Comparison of ENCODE assay signal across 20 cellular contexts in the genomic region with DNA sequence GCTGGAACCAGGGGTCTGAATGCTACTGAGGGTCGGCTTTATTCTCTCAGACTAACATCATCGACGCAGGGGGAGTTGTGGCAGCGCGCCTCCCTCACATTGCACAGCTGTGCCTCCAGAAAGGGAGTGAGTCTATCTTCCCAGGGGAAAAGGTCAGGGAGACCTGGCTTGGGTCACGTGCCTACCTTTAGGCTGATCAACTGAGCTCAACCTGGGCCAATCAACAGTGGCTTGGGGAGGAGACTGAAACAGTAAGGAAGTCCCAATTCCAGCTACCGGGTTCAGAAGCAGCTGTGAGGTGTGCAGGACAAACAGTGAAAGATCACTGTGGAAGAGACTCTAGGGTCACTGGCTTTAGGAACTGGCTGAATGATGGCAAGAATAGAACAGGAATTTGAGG. TPM values are rescaled to one million over a fixed set of nuclear protein-coding genes. Genes with fewer than 3 reads are reported as not detected.
DNase-seq lines count a peak whose midpoint lies in the region; ATAC-seq, FAIRE-seq and TF ChIP-seq lines count a peak whose summit lies in the region.
"Had no signal": no experiment of that assay in that cellular context is flagged by ENCODE, and none has a peak within 500 bp of the region (broad histone marks: within the 10 kb centered on the region; RNA-seq: fewer than 3 reads in every experiment).

No MANE protein-coding gene starts in this region.

- no peaks in the 10 kb centered on the region; the same call in 1 of the 2 replicates for H3K27me3 Mint-ChIP-seq in WTC11 (ENCODE audit: low read depth)
- H3K27me3 Mint-ChIP-seq: activated naive CD8-positive, alpha-beta T cell treated with anti-CD3 and anti-CD28 coated beads, Interleukin-2, amount 50 U/mL, for 24 hours; stimulated activated naive CD8-positive, alpha-beta T cell treated with anti-CD3 and anti-CD28 coated beads, Interleukin-15, amount 100 ng/mL, for 72 hours had no signal

- TF ChIP-seq EP300 in HepG2 (IDR thresholded peaks at IDR 0.05; ENCODE audit: low read depth in 2 of 2, low read length in 2 of 2) (no peak), HepG2 (CRISPR knock-in tag; IDR thresholded peaks at IDR 0.05; ENCODE audit: borderline replicate concordance) (no peak)

- peak overlapping the region; percentile 50 for H3K9ac ChIP-seq in HepG2 (ENCODE audit: insufficient read depth, low read depth, low read length)

- H3K27me3 ChIP-seq in HepG2 (ENCODE audit: control insufficient read depth in 1 of 2, insufficient read depth in 2 of 2, low read length in 2 of 2): no peaks in the 10 kb centered on the region
- H3K27me3 ChIP-seq: heart left ventricle, neutrophil had no signal

- H3K4me1 Mint-ChIP-seq in WTC11: peaks cover 15% of the 10 kb centered on the region

- peaks cover 22% of the 10 kb centered on the region for H3K79me2 ChIP-seq in HepG2 (ENCODE audit: insufficient read depth, low read length)

- in situ Hi-C loops in HepG2 (cut with HindIII; ENCODE audit: extremely low pct_ligation_motif_present, low pct_unique_long_range_greater_than_20kb): no loop called here

- H3K36me3 Mint-ChIP-seq in WTC11: peaks cover 8% of the 10 kb centered on the region

- H3K4me2 ChIP-seq in HepG2 (ENCODE audit: low read depth, low read length): peak overlapping the region; percentile 87
- H3K4me2 ChIP-seq: A549, PC-9 had no signal

- intact Hi-C loops in Right ventricle myocardium superior (cut with DNase I) (no loop called here), left ventricle myocardium superior (cut with micrococcal nuclease) (no loop called here), HepG2 (cut with micrococcal nuclease; ENCODE audit: unreplicated experiment) (loop anchor here (1.0 kb wide), 1 partner anchor 13 kb away; no protein-coding TSS in a partner anchor)

- POLR2A ChIA-PET in WTC11 (lab: Charles Lee): interaction anchor here (0.7 kb wide), 1 partner anchor 14 kb away, joined by 4 read pairs; no protein-coding TSS in a partner anchor
- POLR2A ChIA-PET in HepG2 (lab: Yijun Ruan, JAX): interaction anchor here (0.6 to 3.5 kb wide), 6 partner anchors 11 to 385 kb away, joined by 3 to 35 read pairs (median 9); partner anchors contain the start of genes HSDL2, INIP and SNX30

- CTCF ChIA-PET in WTC11 (lab: Charles Lee) (interaction anchor here (0.5 to 1.7 kb wide), 8 partner anchors 20 to 551 kb away, joined by 3 to 9 read pairs (median 4); partner anchors contain the start of gene INIP), HepG2 (lab: Yijun Ruan, JAX; ENCODE audit: low intra/inter-chr PET ratio, low total read pairs) (no interaction called here)

- peak; percentile 69 to 78 for TF ChIP-seq POLR2A in HepG2 (IDR thresholded peaks at IDR 0.05; ENCODE audit: insufficient read depth in 1 of 2, low read depth in 2 of 2, low read length in 2 of 2)

- H2AFZ ChIP-seq in HepG2 (ENCODE audit: low read length): no peak overlapping the region
- H2AFZ ChIP-seq: PC-9 had no signal

- H4K20me1 ChIP-seq in HepG2 (ENCODE audit: insufficient read depth, low read length): no peaks in the 10 kb centered on the region

- peaks cover 38% of the 10 kb centered on the region for H3K4me1 ChIP-seq in HepG2 (ENCODE audit: insufficient read depth, low read length)
- H3K4me1 ChIP-seq: A549 had no signal

- no peak for TF ChIP-seq RAD21 in HepG2 (CRISPR knock-in tag; IDR thresholded peaks at IDR 0.05)

- peak; percentile 15 for ATAC-seq in Right ventricle myocardium superior (ENCODE audit: poor library complexity)
- ATAC-seq in left ventricle myocardium superior: no peak
- peak; percentile 93 for ATAC-seq in WTC11
- peak; percentile 98 for ATAC-seq in HepG2
- ATAC-seq in HG03045 (IDR thresholded peaks at IDR 0.05; ENCODE audit: unreplicated experiment): no peak
- no peak for ATAC-seq in HG02970 (IDR thresholded peaks at IDR 0.05; ENCODE audit: low FRiP score, unreplicated experiment)
- no peak for ATAC-seq in HG03135 (IDR thresholded peaks at IDR 0.05; ENCODE audit: unreplicated experiment)
- ATAC-seq: A549; activated naive CD8-positive, alpha-beta T cell treated with anti-CD3 and anti-CD28 coated beads, Interleukin-2, amount 50 U/mL, for 24 hours; stimulated activated naive CD8-positive, alpha-beta T cell treated with anti-CD3 and anti-CD28 coated beads, Interleukin-15, amount 100 ng/mL, for 72 hours had no signal

- FAIRE-seq in HepG2 (lab: Jason Lieb, UNC): peak; percentile 100
- FAIRE-seq: A549, GM18507 had no signal

- H3K4me3 ChIP-seq in HepG2 (replicated peaks in 1 of 3; ENCODE audit: insufficient read depth in 1 of 3, low read depth in 2 of 3, low read length in 3 of 3): peak overlapping the region; percentile 32 to 63 (median 35); a peak in 5 of 6 replicates
- H3K4me3 ChIP-seq: A549, heart left ventricle, lower lobe of right lung, PC-9 had no signal

- no TSS peak for BruUV-seq in HepG2 (replicated peaks; lab: Mats Ljungman, UMichigan)

- H3K36me3 ChIP-seq in HepG2 (replicated peaks in 1 of 2; ENCODE audit: control insufficient read depth in 1 of 2, insufficient read depth in 2 of 2, low read length in 2 of 2): no peaks in the 10 kb centered on the region
- H3K36me3 ChIP-seq: heart left ventricle, lower lobe of right lung, neutrophil had no signal

- no peak for DNase-seq in Right ventricle myocardium superior
- no peak for DNase-seq in left ventricle myocardium superior
- DNase-seq in WTC11 (ENCODE audit: low spot score): peak; percentile 35
- DNase-seq in HepG2 (ENCODE audit: low spot score): peak; percentile 84
- DNase-seq in activated CD4-positive, CD25-positive, alpha-beta regulatory T cell (lab: John Stamatoyannopoulos, UW): no peak
- DNase-seq: activated naive CD8-positive, alpha-beta T cell treated with anti-CD3 and anti-CD28 coated beads, Interleukin-2, amount 50 U/mL, for 24 hours; activated T-cell treated with anti-CD3 and anti-CD28 coated beads for 4 hours; heart left ventricle; lower lobe of right lung; NCI-H1048; NCI-H446 treated with DMSO at 0.1 percent for 48 hours; PC-9; stimulated activated naive CD8-positive, alpha-beta T cell treated with anti-CD3 and anti-CD28 coated beads, Interleukin-15, amount 100 ng/mL, for 72 hours; T-helper 1 cell had no signal

- peaks cover 9% of the 10 kb centered on the region for H3K9me3 Mint-ChIP-seq in WTC11

- TF ChIP-seq CTCF in WTC11 (IDR thresholded peaks at IDR 0.05) (no peak), HepG2 (CRISPR knock-in tag; IDR thresholded peaks at IDR 0.05) (0 out of 2 replicates have a peak, but pooled peaks have one; percentile 11)

- H3K9me3 ChIP-seq in HepG2 (ENCODE audit: low read length): no peaks in the 10 kb centered on the region
- H3K9me3 ChIP-seq: A549, neutrophil had no signal

- H3K27ac Mint-ChIP-seq in WTC11: 0 out of 2 replicates have a peak overlapping the region, but pooled peaks have one; percentile 67
- H3K27ac Mint-ChIP-seq: activated naive CD8-positive, alpha-beta T cell treated with anti-CD3 and anti-CD28 coated beads, Interleukin-2, amount 50 U/mL, for 24 hours; stimulated activated naive CD8-positive, alpha-beta T cell treated with anti-CD3 and anti-CD28 coated beads, Interleukin-15, amount 100 ng/mL, for 72 hours had no signal

- peak overlapping the region; percentile 67 for H3K27ac ChIP-seq in HepG2 (ENCODE audit: extremely low read length, insufficient read depth, low read length)
- H3K27ac ChIP-seq: A549, heart left ventricle, lower lobe of right lung, neutrophil, PC-9 had no signal

- H3K4me3 Mint-ChIP-seq in WTC11: no peak overlapping the region
- H3K4me3 Mint-ChIP-seq: activated naive CD8-positive, alpha-beta T cell treated with anti-CD3 and anti-CD28 coated beads, Interleukin-2, amount 50 U/mL, for 24 hours; stimulated activated naive CD8-positive, alpha-beta T cell treated with anti-CD3 and anti-CD28 coated beads, Interleukin-15, amount 100 ng/mL, for 72 hours had no signal

- 0% methylated on average over 4 of the region's 7 CpGs for WGBS in HepG2 (ENCODE audit: low lambda C conversion rate)

RNA-seq across cellular contexts. Expression of gene SNX30, which starts 14.3 kb away (rescaled TPM):
- 4.5 TPM for total RNA-seq in Right ventricle myocardium superior
- 4.3 TPM for total RNA-seq in left ventricle myocardium superior
- 11.8 to 13.4 TPM (median 12.1 TPM) in 3 replicates for total RNA-seq in WTC11 (2021)
- total RNA-seq in HepG2 (2016; rRNA removed; fragmentation: Illumina TruSeq; extraction: Trizol): 12.4 and 18.9 TPM in 2 replicates
- 1.1 and 1.5 TPM in 2 replicates for total RNA-seq in HepG2 (2016; cell fraction: cytosol; rRNA removed; fragmentation: Illumina TruSeq; extraction: Trizol; ENCODE audit: low read depth)
- 12.6 and 18.4 TPM in 2 replicates for total RNA-seq in HepG2 (2016; cell fraction: insoluble cytoplasmic fraction; rRNA removed; fragmentation: Illumina TruSeq; extraction: Trizol)
- 5.4 and 5.7 TPM in 2 replicates for total RNA-seq in HepG2 (2016; cell fraction: membrane; rRNA removed; fragmentation: Illumina TruSeq; extraction: Trizol)
- 10.8 and 11.5 TPM in 2 replicates for total RNA-seq in HepG2 (2016; cell fraction: nucleus; rRNA removed; fragmentation: Illumina TruSeq; extraction: Trizol)
- polyA plus RNA-seq in HepG2 (2011; rRNA removed): 4.4 TPM in 2 replicates
- polyA plus RNA-seq in HepG2 (2011; cell fraction: cytosol; rRNA removed): 4.3 and 5.1 TPM in 2 replicates
- 4.9 and 6.3 TPM in 2 replicates for polyA plus RNA-seq in HepG2 (2011; cell fraction: nucleus; rRNA removed)
- polyA plus RNA-seq in HepG2 (2012): 6.1 and 6.8 TPM in 2 replicates
- polyA plus RNA-seq in HepG2 (2016; cell fraction: cytosol; fragmentation: Illumina TruSeq; extraction: Trizol; ENCODE audit: low read depth): 0.32 and 0.33 TPM in 2 replicates
- 11.2 and 11.4 TPM in 2 replicates for polyA plus RNA-seq in HepG2 (2016; cell fraction: insoluble cytoplasmic fraction; fragmentation: Illumina TruSeq; extraction: Trizol; ENCODE audit: low read depth)
- polyA plus RNA-seq in HepG2 (2016; cell fraction: membrane; fragmentation: Illumina TruSeq; extraction: Trizol; ENCODE audit: low read depth): 1.5 TPM in 2 replicates
- 7.7 and 8.6 TPM in 2 replicates for polyA plus RNA-seq in HepG2 (2016; cell fraction: nucleus; fragmentation: Illumina TruSeq; extraction: Trizol; ENCODE audit: insufficient read depth, low read depth)
- 5.0 and 13.7 TPM in 2 replicates for polyA minus RNA-seq in HepG2 (2011; rRNA and poly(A)+ RNA removed; ENCODE audit: low replicate concordance)
- polyA minus RNA-seq in HepG2 (2011; cell fraction: cytosol; rRNA and poly(A)+ RNA removed): 8.2 and 8.9 TPM in 2 replicates
- 11.2 and 12.4 TPM in 2 replicates for polyA minus RNA-seq in HepG2 (2011; cell fraction: nucleus; rRNA and poly(A)+ RNA removed)

RNA-seq across cellular contexts. Expression of gene INIP, which starts 46.9 kb away (rescaled TPM):
- 14.3 TPM for total RNA-seq in Right ventricle myocardium superior
- total RNA-seq in left ventricle myocardium superior: 15.1 TPM
- 16.0 to 19.1 TPM (median 16.7 TPM) in 3 replicates for total RNA-seq in WTC11 (2021)
- 28.6 and 42.0 TPM in 2 replicates for total RNA-seq in HepG2 (2016; rRNA removed; fragmentation: Illumina TruSeq; extraction: Trizol)
- total RNA-seq in HepG2 (2016; cell fraction: cytosol; rRNA removed; fragmentation: Illumina TruSeq; extraction: Trizol; ENCODE audit: low read depth): 5.6 and 7.9 TPM in 2 replicates
- total RNA-seq in HepG2 (2016; cell fraction: insoluble cytoplasmic fraction; rRNA removed; fragmentation: Illumina TruSeq; extraction: Trizol): 27.9 and 47.6 TPM in 2 replicates
- 14.2 and 16.6 TPM in 2 replicates for total RNA-seq in HepG2 (2016; cell fraction: membrane; rRNA removed; fragmentation: Illumina TruSeq; extraction: Trizol)
- 10.3 and 11.5 TPM in 2 replicates for total RNA-seq in HepG2 (2016; cell fraction: nucleus; rRNA removed; fragmentation: Illumina TruSeq; extraction: Trizol)
- 9.4 and 13.6 TPM in 2 replicates for polyA plus RNA-seq in HepG2 (2011; rRNA removed)
- polyA plus RNA-seq in HepG2 (2011; cell fraction: cytosol; rRNA removed): 5.2 and 7.7 TPM in 2 replicates
- polyA plus RNA-seq in HepG2 (2011; cell fraction: nucleus; rRNA removed): 1.6 and 1.7 TPM in 2 replicates
- 9.3 and 10.7 TPM in 2 replicates for polyA plus RNA-seq in HepG2 (2012)
- polyA plus RNA-seq in HepG2 (2016; cell fraction: cytosol; fragmentation: Illumina TruSeq; extraction: Trizol; ENCODE audit: low read depth): 5.3 and 8.1 TPM in 2 replicates
- polyA plus RNA-seq in HepG2 (2016; cell fraction: insoluble cytoplasmic fraction; fragmentation: Illumina TruSeq; extraction: Trizol; ENCODE audit: low read depth): 47.7 and 48.3 TPM in 2 replicates
- polyA plus RNA-seq in HepG2 (2016; cell fraction: membrane; fragmentation: Illumina TruSeq; extraction: Trizol; ENCODE audit: low read depth): 10.6 and 11.9 TPM in 2 replicates
- 16.8 and 18.8 TPM in 2 replicates for polyA plus RNA-seq in HepG2 (2016; cell fraction: nucleus; fragmentation: Illumina TruSeq; extraction: Trizol; ENCODE audit: insufficient read depth, low read depth)
- 9.8 and 17.0 TPM in 2 replicates for polyA minus RNA-seq in HepG2 (2011; rRNA and poly(A)+ RNA removed; ENCODE audit: low replicate concordance)
- polyA minus RNA-seq in HepG2 (2011; cell fraction: cytosol; rRNA and poly(A)+ RNA removed): 7.9 and 9.6 TPM in 2 replicates
- polyA minus RNA-seq in HepG2 (2011; cell fraction: nucleus; rRNA and poly(A)+ RNA removed): 6.8 and 7.8 TPM in 2 replicates

Comparison
In these comparisons a context has a peak if more than half of its experiments do, and no peak if none do; other contexts are left out.
1. ATAC-seq: peak in Right ventricle myocardium superior (single experiment), WTC11 (single experiment) and HepG2 (single experiment); none in left ventricle myocardium superior (single experiment), HG03045 (single experiment), HG02970 (single experiment) and HG03135 (single experiment).
2. DNase-seq: peak in WTC11 (single experiment) and HepG2 (single experiment); none in Right ventricle myocardium superior (single experiment), left ventricle myocardium superior (single experiment) and activated CD4-positive, CD25-positive, alpha-beta regulatory T cell (0 of 4).